Comparison of ENCODE assay signal across 31 cellular contexts in genomic region chr11:28616160-28616559, GRCh38.
"Had no signal": no experiment of that assay in that cellular context is flagged by ENCODE, and none has a peak within 500 bp of the region (broad histone marks: within the 10 kb centered on the region; RNA-seq: fewer than 3 reads in every experiment).

No MANE protein-coding gene starts in this region.

- H3K9ac ChIP-seq: neural progenitor cell, parathyroid adenoma had no signal

- H2AFZ ChIP-seq: neural progenitor cell, parathyroid adenoma had no signal

- H3K79me2 ChIP-seq: parathyroid adenoma had no signal

- H3K36me3 ChIP-seq: neural progenitor cell, ovary, spleen, thoracic aorta, thyroid gland, tibial nerve, upper lobe of left lung, vagina had no signal

- H3K36me3 Mint-ChIP-seq: natural killer cell; neural progenitor cell; stimulated activated memory B cell treated with anti-CD40 and anti-IgM and Interleukin-4, amounts not matched to agents 10 μg/mL and 1 μg/mL and 100 μg/mL, for 72 hours had no signal

- H3K4me2 ChIP-seq: smooth muscle cell had no signal

- H3K4me3 Mint-ChIP-seq: natural killer cell; nephron; neural progenitor cell; stimulated activated memory B cell treated with anti-CD40 and anti-IgM and Interleukin-4, amounts not matched to agents 10 μg/mL and 1 μg/mL and 100 μg/mL, for 72 hours; stimulated activated naive CD8-positive, alpha-beta T cell treated with anti-CD3 and anti-CD28 coated beads, Interleukin-15, amount 100 ng/mL, for 72 hours had no signal

- H3K27me3 Mint-ChIP-seq: progenitor cell of endocrine pancreas; stimulated activated memory B cell treated with anti-CD40 and anti-IgM and Interleukin-4, amounts not matched to agents 10 μg/mL and 1 μg/mL and 100 μg/mL, for 72 hours; stimulated activated naive CD8-positive, alpha-beta T cell treated with anti-CD3 and anti-CD28 coated beads, Interleukin-15, amount 100 ng/mL, for 72 hours had no signal

- H3K27me3 ChIP-seq: neural progenitor cell, ovary, spleen, thyroid gland, tibial nerve, upper lobe of left lung, vagina had no signal

- H3K9me3 ChIP-seq: ovary, psoas muscle, thoracic aorta, thyroid gland, tibial nerve, upper lobe of left lung, vagina had no signal

- H3K4me3 ChIP-seq: neural progenitor cell, ovary, psoas muscle, skin epidermis, smooth muscle cell, spleen, thoracic aorta, thyroid gland, tibial nerve, upper lobe of left lung, vagina had no signal

- H3K27ac Mint-ChIP-seq: natural killer cell; nephron; neural progenitor cell; stimulated activated memory B cell treated with anti-CD40 and anti-IgM and Interleukin-4, amounts not matched to agents 10 μg/mL and 1 μg/mL and 100 μg/mL, for 72 hours; stimulated activated naive CD8-positive, alpha-beta T cell treated with anti-CD3 and anti-CD28 coated beads, Interleukin-15, amount 100 ng/mL, for 72 hours had no signal

- H3K9me3 Mint-ChIP-seq: nephron; neural progenitor cell; stimulated activated memory B cell treated with anti-CD40 and anti-IgM and Interleukin-4, amounts not matched to agents 10 μg/mL and 1 μg/mL and 100 μg/mL, for 72 hours; stimulated activated naive CD8-positive, alpha-beta T cell treated with anti-CD3 and anti-CD28 coated beads, Interleukin-15, amount 100 ng/mL, for 72 hours had no signal

- ATAC-seq: natural killer cell; psoas muscle; right cardiac atrium; sciatic nerve; stimulated activated memory B cell treated with anti-CD40 and anti-IgM and Interleukin-4, amounts not matched to agents 10 μg/mL and 1 μg/mL and 100 μg/mL, for 72 hours; stimulated activated naive CD8-positive, alpha-beta T cell treated with anti-CD3 and anti-CD28 coated beads, Interleukin-15, amount 100 ng/mL, for 72 hours; stimulated activated naive CD8-positive, alpha-beta T cell treated with anti-CD3 and anti-CD28 coated beads, Interleukin-15, Interleukin-2, amounts not matched to agents 100 U/mL and 50 U/mL, for 24 hours had no signal

- DNase-seq: natural killer cell; occipital lobe; ovary; posterior cingulate gyrus; psoas muscle; right cardiac atrium; spleen; stimulated activated CD4-positive, alpha-beta T cell treated with anti-CD3 and anti-CD28 coated beads, Interleukin-12 subunit alpha, Interleukin-12 subunit beta, amount 100 ng/mL, for 4 hours; stimulated activated CD4-positive, alpha-beta T cell treated with anti-CD3 and anti-CD28 coated beads, Interleukin-1b, Interleukin-23, amount 100 ng/mL, for 48 hours; stimulated activated CD4-positive, alpha-beta T cell treated with anti-CD3 and anti-CD28 coated beads, Interleukin-4, amount 100 ng/mL, for 1 hour; stimulated activated CD4-positive, alpha-beta T cell treated with anti-CD3 and anti-CD28 coated beads, Interleukin-4, amount 100 ng/mL, for 4 hours; stimulated activated CD8-positive, alpha-beta memory T cell treated with anti-CD3 and anti-CD28 coated beads, Interleukin-4, amount 100 ng/mL, for 48 hours; stimulated activated naive CD4-positive, alpha-beta T cell; stimulated activated naive CD8-positive, alpha-beta T cell treated with anti-CD3 and anti-CD28 coated beads, Interleukin-15, amount 100 ng/mL, for 72 hours; stimulated activated naive CD8-positive, alpha-beta T cell treated with anti-CD3 and anti-CD28 coated beads, Interleukin-15, Interleukin-2, amounts not matched to agents 100 U/mL and 50 U/mL, for 24 hours; substantia nigra; thyroid gland; trophoblast cell; upper lobe of left lung had no signal

- H3K4me1 Mint-ChIP-seq: natural killer cell; stimulated activated memory B cell treated with anti-CD40 and anti-IgM and Interleukin-4, amounts not matched to agents 10 μg/mL and 1 μg/mL and 100 μg/mL, for 72 hours; stimulated activated naive CD8-positive, alpha-beta T cell treated with anti-CD3 and anti-CD28 coated beads, Interleukin-15, amount 100 ng/mL, for 72 hours had no signal

- H3K27ac ChIP-seq: neural progenitor cell, ovary, parathyroid adenoma, psoas muscle, skin epidermis, spleen, thoracic aorta, thyroid gland, tibial nerve, upper lobe of left lung, vagina had no signal

- H3K4me1 ChIP-seq: parathyroid adenoma, psoas muscle, spleen, thyroid gland, tibial nerve, upper lobe of left lung, vagina had no signal

- FAIRE-seq: urothelium cell line had no signal
